In genomic region chr5:169635933-169636332, GRCh38 we compare ENCODE assay signal across 12 cellular contexts. TPM values are rescaled to one million over a fixed set of nuclear protein-coding genes. Genes with fewer than 3 reads are reported as not detected.
DNase-seq lines count a peak whose midpoint lies in the region; ATAC-seq and TF ChIP-seq lines count a peak whose summit lies in the region.
"Had no signal": no experiment of that assay in that cellular context is flagged by ENCODE, and none has a peak within 500 bp of the region (broad histone marks: within the 10 kb centered on the region; RNA-seq: fewer than 3 reads in every experiment).

No MANE protein-coding gene starts in this region.

- H3K36me3 Mint-ChIP-seq in CD4-positive, alpha-beta memory T cell, result peaks cover 29 to 34% of the 10 kb centered on the region in 2 donors
- peaks cover 1 to 12% (median 10%) of the 10 kb centered on the region in 3 experiments; a peak in 5 of 7 replicates for H3K36me3 Mint-ChIP-seq in H9 (ENCODE audit: insufficient read depth in 1 of 3, low read depth in 3 of 3)
- H3K36me3 Mint-ChIP-seq in immature natural killer cell, result peaks cover 4 to 16% (median 14%) of the 10 kb centered on the region in 3 donors

- H3K79me1 ChIP-seq in H9 (ENCODE audit: insufficient read depth, low read depth, low read length, poor library complexity, severe bottlenecking), result no peaks in the 10 kb centered on the region

- no peak overlapping the region for H3K9ac ChIP-seq in H9 (ENCODE audit: extremely low read depth, insufficient read length, low read length)

- no peak overlapping the region for H2BK12ac ChIP-seq in H9 (ENCODE audit: insufficient read length, low read depth, low read length)

- CTCF ChIA-PET in CD4-positive, alpha-beta memory T cell (lab: Charles Lee; ENCODE audit: partially characterized antibody), result interaction anchor here (2.3 kb wide), 1 partner anchor 55 kb away, joined by 7 read pairs; no protein-coding TSS in a partner anchor

- no peak overlapping the region for H2BK5ac ChIP-seq in H9 (ENCODE audit: insufficient read length, low read length)

- H3K4me1 ChIP-seq in CD4-positive, alpha-beta memory T cell (ENCODE audit: insufficient read depth, low read length), result peaks cover 38% of the 10 kb centered on the region
- H3K4me1 ChIP-seq in H9 (ENCODE audit: insufficient read depth, low read length), result no peaks in the 10 kb centered on the region; the same call in 1 of the 2 replicates
- H3K4me1 ChIP-seq: ascending aorta had no signal

- no peak overlapping the region for H2BK15ac ChIP-seq in H9 (ENCODE audit: low read depth, low read length)

- intact Hi-C loops in CD4-positive, alpha-beta memory T cell (cut with micrococcal nuclease), result no loop called here

- TF ChIP-seq CTCF in H9 (conservative IDR thresholded peaks at IDR 0.05), result no peak

- peaks cover 0 to 2% of the 10 kb centered on the region in 2 donors for H3K27me3 Mint-ChIP-seq in CD4-positive, alpha-beta memory T cell
- H3K27me3 Mint-ChIP-seq in H9 (ENCODE audit: low read depth), result peaks cover 33% of the 10 kb centered on the region
- H3K27me3 Mint-ChIP-seq in immature natural killer cell (ENCODE audit: low read depth in 3 of 3), result peaks cover 0 to 3% (median 2%) of the 10 kb centered on the region in 3 donors

- no peak overlapping the region for H3T11ph ChIP-seq in H9 (ENCODE audit: low read length)

- H3K23ac ChIP-seq in H9 (ENCODE audit: insufficient read length, low read depth, low read length), result no peak overlapping the region

- H4K20me1 ChIP-seq in H9 (ENCODE audit: control insufficient read depth, insufficient read depth, insufficient read length), result no peaks in the 10 kb centered on the region

- H2AK5ac ChIP-seq in H9 (ENCODE audit: insufficient read length, low read length), result no peak overlapping the region

- no peaks in the 10 kb centered on the region for H3K36me3 ChIP-seq in CD4-positive, alpha-beta memory T cell (ENCODE audit: insufficient read depth, low read length)
- H3K36me3 ChIP-seq: ascending aorta had no signal

- peaks cover 0 to 9% (median 2%) of the 10 kb centered on the region in 8 donors for H3K9me3 Mint-ChIP-seq in CD4-positive, alpha-beta memory T cell
- H3K9me3 Mint-ChIP-seq in H9, result peaks cover 12 to 13% of the 10 kb centered on the region in 2 experiments; a peak in 4 of 5 replicates
- no peaks in the 10 kb centered on the region for H3K9me3 Mint-ChIP-seq in immature natural killer cell

- no peak for ATAC-seq in GM18517 (IDR thresholded peaks at IDR 0.05; ENCODE audit: unreplicated experiment)

- peak overlapping the region; percentile 49 for H3K4me2 ChIP-seq in H9 (ENCODE audit: insufficient read depth, insufficient read length, low read length)
- H3K4me2 ChIP-seq: KMS-11 had no signal

- H2BK120ac ChIP-seq in H9 (ENCODE audit: low read depth, low read length, poor library complexity, severe bottlenecking), result no peak overlapping the region

- H3K9me3 ChIP-seq in CD4-positive, alpha-beta memory T cell (ENCODE audit: control insufficient read depth in 1 of 2, low read length in 2 of 2), result no peaks in the 10 kb centered on the region
- no peaks in the 10 kb centered on the region for H3K9me3 ChIP-seq in H9 (ENCODE audit: control insufficient read depth, low read depth, low read length)
- H3K9me3 ChIP-seq: ascending aorta had no signal

- H3K14ac ChIP-seq in H9 (ENCODE audit: insufficient read depth, low read length), result no peak overlapping the region

- no peak for DNase-seq in CD4-positive, alpha-beta memory T cell
- no peak for DNase-seq in H9
- DNase-seq in SIG-M5 treated with dmso at 0.1 percent for 504 hours (lab: John Stamatoyannopoulos, UW; ENCODE audit: unreplicated experiment), result peak; percentile 81
- no peak for DNase-seq in immature natural killer cell
- DNase-seq in stimulated activated CD4-positive, alpha-beta T cell treated with anti-CD3 and anti-CD28 coated beads, Interleukin-4, amount 100 ng/mL, for 1 hour, result no peak
- no peak for DNase-seq in NCI-H1092 (lab: John Stamatoyannopoulos, UW)
- DNase-seq: activated CD8-positive, alpha-beta memory T cell treated with anti-CD3 and anti-CD28 coated beads, Interleukin-2, amount 50 U/mL, for 4 hours; dermis blood vessel endothelial cell; NCI-H2081 treated with DMSO at 0.1 percent for 48 hours had no signal

- H3K4me1 Mint-ChIP-seq in CD4-positive, alpha-beta memory T cell, result peaks cover 25 to 43% (median 34%) of the 10 kb centered on the region in 4 donors
- peaks cover 11 to 18% of the 10 kb centered on the region in 2 experiments for H3K4me1 Mint-ChIP-seq in H9
- H3K4me1 Mint-ChIP-seq in immature natural killer cell, result peaks cover 39 to 47% of the 10 kb centered on the region in 2 donors

- H3K56ac ChIP-seq in H9 (ENCODE audit: insufficient read length, low read depth, low read length), result no peak overlapping the region

- no peak overlapping the region for H4K5ac ChIP-seq in H9 (ENCODE audit: insufficient read length, low read depth, low read length)

- H3K79me2 ChIP-seq in H9 (ENCODE audit: insufficient read depth, low read length), result no peaks in the 10 kb centered on the region

- no peak overlapping the region for H3K27ac ChIP-seq in CD4-positive, alpha-beta memory T cell (ENCODE audit: low read depth, low read length)
- H3K27ac ChIP-seq in H9 (ENCODE audit: insufficient read length, low read depth, low read length), result no peak overlapping the region
- H3K27ac ChIP-seq: ascending aorta, KMS-11 had no signal

- POLR2A ChIA-PET in CD4-positive, alpha-beta memory T cell (lab: Charles Lee; ENCODE audit: partially characterized antibody), result interaction anchor here (2.6 to 3.3 kb wide), 2 partner anchors 20 to 53 kb away, joined by 14 to 21 read pairs; partner anchors contain the start of gene SPDL1

- no peak overlapping the region for H2AFZ ChIP-seq in H9 (ENCODE audit: low read length)

- H3K4ac ChIP-seq in H9 (ENCODE audit: low read depth, low read length), result no peak overlapping the region

- H3K4me3 ChIP-seq in CD4-positive, alpha-beta memory T cell (ENCODE audit: low read length in 2 of 2), result peak overlapping the region in 1 of 2 donors; percentile 71

- peak overlapping the region in 2 of 7 donors; percentile 53 to 94 for H3K27ac Mint-ChIP-seq in CD4-positive, alpha-beta memory T cell
- no peak overlapping the region for H3K27ac Mint-ChIP-seq in H9
- H3K27ac Mint-ChIP-seq in immature natural killer cell, result peak overlapping the region in 5 of 6 donors; percentile 23 to 87 (median 75)

- H2BK20ac ChIP-seq in H9 (ENCODE audit: low read depth, low read length, poor library complexity, severe bottlenecking), result no peak overlapping the region

- peak overlapping the region; percentile 69 to 96 (median 92) for H3K4me3 Mint-ChIP-seq in CD4-positive, alpha-beta memory T cell
- H3K4me3 Mint-ChIP-seq in H9 (peak overlapping the region in 1 of 2 experiments; percentile 74; a peak in 1 of 5 replicates), immature natural killer cell (peak overlapping the region; percentile 92 to 96 (median 95))

- H3K18ac ChIP-seq in H9 (ENCODE audit: insufficient read length, low read depth, low read length), result no peak overlapping the region

- peaks cover 6% of the 10 kb centered on the region for H3K23me2 ChIP-seq in H9 (ENCODE audit: insufficient read length, low read depth, low read length, poor library complexity, severe bottlenecking)

- no peaks in the 10 kb centered on the region for H3K27me3 ChIP-seq in CD4-positive, alpha-beta memory T cell (ENCODE audit: insufficient read depth, low read length)
- no peaks in the 10 kb centered on the region for H3K27me3 ChIP-seq in H9 (ENCODE audit: insufficient read depth, low read length)

- H4K8ac ChIP-seq in H9 (replicated peaks; ENCODE audit: insufficient read length, low read depth, low read length), result no peak overlapping the region

- WGBS in H9 (ENCODE audit: extremely low coverage, insufficient read length, low lambda C conversion rate), result no CpG with 5 or more reads among the region's 1 CpG

- no peak overlapping the region for H4K91ac ChIP-seq in H9 (ENCODE audit: insufficient read length, low read depth, low read length)

RNA-seq across cellular contexts. Expression of gene DOCK2, which starts 1.1 kb away (rescaled TPM):
- total RNA-seq in CD4-positive, alpha-beta memory T cell, result 100 to 1,000 TPM; 222 to 223 TPM
- polyA plus RNA-seq in CD4-positive, alpha-beta memory T cell, result 100 to 1,000 TPM in 1 of 2 donors, 10 to 100 TPM in 1; 45.8 to 103 TPM
- 7.8 and 8.3 TPM in 2 replicates for total RNA-seq in H9 (2021)
- polyA plus RNA-seq in immature natural killer cell, result 100 to 1,000 TPM in 1 of 3 donors, 10 to 100 TPM in 2; 42.4 to 121 (median 48.9) TPM

RNA-seq across cellular contexts. Expression of gene SPDL1, which starts 52.4 kb away (rescaled TPM):
- 10 to 100 TPM; 12.0 to 12.2 TPM for total RNA-seq in CD4-positive, alpha-beta memory T cell
- 1 to 10 TPM; 1.3 to 7.1 TPM for polyA plus RNA-seq in CD4-positive, alpha-beta memory T cell
- total RNA-seq in H9 (2021), result 48.5 and 49.4 TPM in 2 replicates
- polyA plus RNA-seq in immature natural killer cell, result 10 to 100 TPM in 1 of 3 donors, 1 to 10 TPM in 1, not detected in 1; 5.6 to 15.1 TPM

Comparison
In these comparisons a context has a peak if more than half of its experiments do, and no peak if none do; other contexts are left out.
1. H3K27ac Mint-ChIP-seq: peak in immature natural killer cell (5 of 6); none in H9 (0 of 3).
2. RNA of gene DOCK2, which starts 1.1 kb away (total RNA-seq): 222 to 223 TPM in CD4-positive, alpha-beta memory T cell; 7.8 to 8.3 TPM in H9; every median in the first group is over 10 times any median in the second.